Comparison of ENCODE assay signal across 21 cellular contexts in the genomic region with DNA sequence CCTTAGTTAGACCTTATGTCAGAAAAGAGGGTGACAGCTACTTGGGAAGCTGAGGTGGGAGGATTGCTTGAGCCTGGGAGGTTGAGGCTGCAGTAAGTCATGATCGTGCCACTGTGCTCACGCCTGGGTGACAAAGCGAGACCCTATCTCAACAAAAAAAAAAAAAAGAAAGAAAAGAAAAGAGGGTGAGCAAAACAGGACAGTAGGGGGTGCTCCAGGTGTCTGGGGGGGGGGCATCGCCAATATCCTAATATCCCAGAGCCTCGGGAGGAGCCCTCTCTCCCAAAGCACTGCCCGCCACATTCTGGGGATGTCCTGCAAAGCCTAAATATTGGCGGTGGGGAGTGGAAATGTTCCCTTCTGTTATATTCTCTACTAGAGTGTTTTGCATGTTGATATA.
"Had no signal": no experiment of that assay in that cellular context is flagged by ENCODE, and none has a peak within 500 bp of the region (broad histone marks: within the 10 kb centered on the region; RNA-seq: fewer than 3 reads in every experiment).

No MANE protein-coding gene starts in this region.

- H3K27me3 Mint-ChIP-seq: activated CD4-positive, alpha-beta memory T cell treated with anti-CD3 and anti-CD28 coated beads for 36 hours; activated CD4-positive, alpha-beta T cell treated with anti-CD3 and anti-CD28 coated beads, Interleukin-2, amount 10 ng/mL, durations not matched to agents 7 days and 5 days; activated naive CD8-positive, alpha-beta T cell treated with anti-CD3 and anti-CD28 coated beads for 36 hours; activated T-helper 17 cell treated with anti-CD3 and anti-CD28 coated beads, Interleukin-2, amount 50 U/mL, for 72 hours had no signal

- DNase-seq: activated CD4-positive, alpha-beta memory T cell treated with anti-CD3 and anti-CD28 coated beads for 36 hours; activated CD4-positive, alpha-beta T cell treated with anti-CD3 and anti-CD28 coated beads, Interleukin-2, amount 10 ng/mL, durations not matched to agents 7 days and 5 days; activated CD4-positive, CD25-positive, alpha-beta regulatory T cell; activated CD8-positive, alpha-beta memory T cell treated with anti-CD3 and anti-CD28 coated beads for 24 hours; activated gamma-delta T cell; activated naive CD4-positive, alpha-beta T cell treated with anti-CD3 and anti-CD28 coated beads, Interleukin-2, amount 10 ng/mL, durations not matched to agents 7 days and 5 days; activated naive CD8-positive, alpha-beta T cell treated with anti-CD3 and anti-CD28 coated beads for 36 hours; activated T-cell treated with anti-CD3 and anti-CD28 coated beads, Interleukin-2, amount 50 U/mL, for 48 hours; Karpas-422; MM.1S; NCI-H1105 treated with DMSO at 0.1 percent for 48 hours; NCI-H1436 treated with DMSO at 0.1 percent for 48 hours; NCI-H187 treated with DMSO at 0.1 percent for 48 hours; NCI-H2081 treated with DMSO at 0.1 percent for 48 hours; NCI-H446; NCI-H524; PC-9; SHP77 treated with DMSO at 0.1 percent for 48 hours; T-helper 2 cell; T1000 had no signal

- H3K36me3 Mint-ChIP-seq: activated CD4-positive, alpha-beta memory T cell treated with anti-CD3 and anti-CD28 coated beads for 36 hours; activated naive CD4-positive, alpha-beta T cell treated with anti-CD3 and anti-CD28 coated beads, Interleukin-2, amount 10 ng/mL, durations not matched to agents 7 days and 5 days; activated naive CD8-positive, alpha-beta T cell treated with anti-CD3 and anti-CD28 coated beads for 36 hours had no signal

- H3K27ac ChIP-seq: PC-9 had no signal

- H3K9me3 Mint-ChIP-seq: activated CD4-positive, alpha-beta memory T cell treated with anti-CD3 and anti-CD28 coated beads for 36 hours; activated CD4-positive, alpha-beta T cell treated with anti-CD3 and anti-CD28 coated beads, Interleukin-2, amount 10 ng/mL, durations not matched to agents 7 days and 5 days; activated naive CD4-positive, alpha-beta T cell treated with anti-CD3 and anti-CD28 coated beads, Interleukin-2, amount 10 ng/mL, durations not matched to agents 7 days and 5 days; activated naive CD8-positive, alpha-beta T cell treated with anti-CD3 and anti-CD28 coated beads for 36 hours; activated T-helper 17 cell treated with anti-CD3 and anti-CD28 coated beads, Interleukin-2, amount 50 U/mL, for 72 hours had no signal

- H3K4me3 Mint-ChIP-seq: activated CD4-positive, alpha-beta memory T cell treated with anti-CD3 and anti-CD28 coated beads for 36 hours; activated CD4-positive, alpha-beta T cell treated with anti-CD3 and anti-CD28 coated beads, Interleukin-2, amount 10 ng/mL, durations not matched to agents 7 days and 5 days; activated naive CD4-positive, alpha-beta T cell treated with anti-CD3 and anti-CD28 coated beads, Interleukin-2, amount 10 ng/mL, durations not matched to agents 7 days and 5 days; activated naive CD8-positive, alpha-beta T cell treated with anti-CD3 and anti-CD28 coated beads for 36 hours; activated T-helper 17 cell treated with anti-CD3 and anti-CD28 coated beads, Interleukin-2, amount 50 U/mL, for 72 hours had no signal

- H3K27ac Mint-ChIP-seq: activated CD4-positive, alpha-beta memory T cell treated with anti-CD3 and anti-CD28 coated beads for 36 hours; activated CD4-positive, alpha-beta T cell treated with anti-CD3 and anti-CD28 coated beads, Interleukin-2, amount 10 ng/mL, durations not matched to agents 7 days and 5 days; activated naive CD4-positive, alpha-beta T cell treated with anti-CD3 and anti-CD28 coated beads, Interleukin-2, amount 10 ng/mL, durations not matched to agents 7 days and 5 days; activated naive CD8-positive, alpha-beta T cell treated with anti-CD3 and anti-CD28 coated beads for 36 hours; activated T-helper 17 cell treated with anti-CD3 and anti-CD28 coated beads, Interleukin-2, amount 50 U/mL, for 72 hours had no signal

- ATAC-seq: activated T-helper 17 cell treated with anti-CD3 and anti-CD28 coated beads, Interleukin-2, amount 50 U/mL, for 72 hours had no signal
